ENCODE assay signal across 1 cellular context in the genomic region with DNA sequence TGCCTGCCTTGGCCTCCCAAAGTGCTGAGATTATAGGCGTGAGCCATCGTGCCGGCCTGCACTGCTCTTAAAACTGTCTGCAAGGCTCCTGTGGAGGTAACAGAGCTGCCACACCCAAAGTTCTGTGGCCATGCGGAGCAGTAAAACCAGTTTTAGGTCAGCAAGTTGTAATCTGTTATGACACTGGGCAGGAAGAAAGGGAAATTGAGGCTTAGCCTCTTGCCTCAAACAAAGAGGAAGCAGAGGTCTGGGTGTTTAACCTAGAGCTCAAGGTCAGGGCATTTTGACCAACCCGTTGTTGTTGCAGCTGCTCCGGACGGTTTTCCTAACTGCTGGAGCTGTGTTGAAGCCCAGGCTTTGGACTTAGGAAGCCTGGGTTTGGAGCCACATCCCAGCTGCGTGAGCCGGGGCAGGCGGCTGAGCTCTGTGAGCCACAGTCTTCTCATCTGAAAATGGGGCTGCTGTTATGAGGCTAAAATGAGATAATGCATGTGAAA.
TF ChIP-seq lines count a peak whose summit lies in the region.

No MANE protein-coding gene starts in this region.

TF ChIP-seq in HepG2, 621 proteins besides CTCF, POLR2A, EP300 and RAD21 (continued from another document and continues in another):
- TF ChIP-seq, protein P1, sequence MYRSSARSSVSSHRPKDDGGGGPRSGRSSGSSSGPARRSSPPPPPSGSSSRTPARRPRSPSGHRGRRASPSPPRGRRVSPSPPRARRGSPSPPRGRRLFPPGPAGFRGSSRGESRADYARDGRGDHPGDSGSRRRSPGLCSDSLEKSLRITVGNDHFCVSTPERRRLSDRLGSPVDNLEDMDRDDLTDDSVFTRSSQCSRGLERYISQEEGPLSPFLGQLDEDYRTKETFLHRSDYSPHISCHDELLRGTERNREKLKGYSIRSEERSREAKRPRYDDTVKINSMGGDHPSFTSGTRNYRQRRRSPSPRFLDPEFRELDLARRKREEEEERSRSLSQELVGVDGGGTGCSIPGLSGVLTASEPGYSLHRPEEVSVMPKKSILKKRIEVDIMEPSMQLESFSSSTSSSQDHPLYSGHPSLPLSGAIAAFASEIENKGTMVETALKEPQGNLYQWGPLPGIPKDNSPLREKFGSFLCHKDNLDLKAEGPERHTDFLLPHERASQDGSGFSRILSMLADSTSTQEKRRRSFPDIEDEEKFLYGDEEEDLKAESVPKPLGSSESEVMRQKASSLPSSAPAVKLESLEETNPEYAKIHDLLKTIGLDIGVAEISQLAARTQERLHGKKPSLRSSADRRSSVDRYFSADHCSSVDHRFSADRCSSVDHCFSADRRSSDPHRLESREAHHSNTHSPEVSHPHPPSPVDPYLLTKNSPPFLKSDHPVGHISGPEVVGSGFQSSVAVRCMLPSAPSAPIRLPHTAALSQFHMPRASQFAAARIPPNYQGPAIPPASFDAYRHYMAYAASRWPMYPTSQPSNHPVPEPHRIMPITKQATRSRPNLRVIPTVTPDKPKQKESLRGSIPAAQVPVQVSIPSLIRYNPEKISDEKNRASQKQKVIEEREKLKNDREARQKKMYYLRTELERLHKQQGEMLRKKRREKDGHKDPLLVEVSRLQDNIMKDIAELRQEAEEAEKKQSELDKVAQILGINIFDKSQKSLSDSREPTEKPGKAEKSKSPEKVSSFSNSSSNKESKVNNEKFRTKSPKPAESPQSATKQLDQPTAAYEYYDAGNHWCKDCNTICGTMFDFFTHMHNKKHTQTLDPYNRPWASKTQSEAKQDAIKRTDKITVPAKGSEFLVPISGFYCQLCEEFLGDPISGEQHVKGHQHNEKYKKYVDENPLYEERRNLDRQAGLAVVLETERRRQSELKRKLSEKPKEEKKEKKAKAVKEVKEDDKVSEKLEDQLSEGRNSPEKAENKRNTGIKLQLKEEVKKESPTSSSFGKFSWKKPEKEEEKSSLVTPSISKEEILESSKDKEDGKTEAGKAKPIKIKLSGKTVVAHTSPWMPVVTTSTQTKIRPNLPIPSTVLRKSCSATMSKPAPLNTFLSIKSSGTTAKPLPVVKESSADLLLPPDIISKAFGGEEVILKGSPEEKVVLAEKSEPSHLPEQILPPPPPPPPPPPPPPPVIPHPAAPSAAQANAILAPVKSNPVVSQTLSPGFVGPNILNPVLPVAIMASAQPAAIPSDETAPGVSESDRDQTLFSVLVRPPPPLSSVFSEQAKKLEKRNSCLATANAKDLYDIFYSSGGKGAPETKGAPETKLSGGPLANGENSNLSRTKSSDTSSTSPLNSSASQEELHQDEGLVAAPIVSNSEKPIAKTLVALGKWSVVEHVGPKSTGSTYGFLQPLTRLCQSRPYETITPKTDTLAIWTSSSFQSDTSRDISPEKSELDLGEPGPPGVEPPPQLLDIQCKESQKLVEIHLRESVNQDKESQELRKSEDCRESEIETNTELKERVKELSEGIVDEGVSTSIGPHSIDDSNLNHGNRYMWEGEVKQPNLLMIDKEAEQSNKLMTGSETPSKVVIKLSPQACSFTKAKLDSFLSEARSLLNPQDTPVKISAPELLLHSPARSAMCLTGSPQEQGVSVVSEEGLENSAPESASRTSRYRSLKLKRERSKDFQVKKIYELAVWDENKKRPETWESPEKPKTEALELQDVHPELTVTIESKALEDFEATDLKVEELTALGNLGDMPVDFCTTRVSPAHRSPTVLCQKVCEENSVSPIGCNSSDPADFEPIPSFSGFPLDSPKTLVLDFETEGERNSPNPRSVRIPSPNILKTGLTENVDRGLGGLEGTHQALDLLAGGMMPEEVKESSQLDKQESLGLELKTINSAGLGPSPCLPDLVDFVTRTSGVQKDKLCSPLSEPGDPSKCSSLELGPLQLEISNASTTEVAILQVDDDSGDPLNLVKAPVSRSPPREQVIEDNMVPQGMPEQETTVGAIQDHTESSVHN (CRISPR knock-in tag; IDR thresholded peaks at IDR 0.05) = no peak
- TF ChIP-seq ZNF563 (CRISPR knock-in tag; IDR thresholded peaks at IDR 0.05) (0 out of 2 replicates have a peak, but pooled peaks have one; percentile 44), AKAP8 (CRISPR knock-in tag; IDR thresholded peaks at IDR 0.05) (no peak), CBX1 (IDR thresholded peaks at IDR 0.05; ENCODE audit: low read depth) (no peak), ZSCAN30 (CRISPR knock-in tag; IDR thresholded peaks at IDR 0.05) (no peak), EHMT2 (IDR thresholded peaks at IDR 0.05; ENCODE audit: borderline replicate concordance, low read depth, low read length) (no peak), ZFYVE20 (CRISPR knock-in tag; IDR thresholded peaks at IDR 0.05; ENCODE audit: borderline replicate concordance, low read depth) (no peak), PITX1 (CRISPR knock-in tag; IDR thresholded peaks at IDR 0.05) (0 out of 2 replicates have a peak, but pooled peaks have one; percentile 13), ZNF556 (CRISPR knock-in tag; IDR thresholded peaks at IDR 0.05; ENCODE audit: borderline replicate concordance) (no peak), MLLT10 (CRISPR knock-in tag; IDR thresholded peaks at IDR 0.05) (no peak), MXI1 (IDR thresholded peaks at IDR 0.05; ENCODE audit: borderline replicate concordance, low read depth, low read length) (no peak), WIZ (CRISPR knock-in tag; IDR thresholded peaks at IDR 0.05) (no peak), NPAS2 (CRISPR knock-in tag; IDR thresholded peaks at IDR 0.05; ENCODE audit: borderline replicate concordance) (no peak), MEF2D (CRISPR knock-in tag; IDR thresholded peaks at IDR 0.05) (no peak), NCOA2 (CRISPR knock-in tag; IDR thresholded peaks at IDR 0.05) (no peak), CSRNP2 (CRISPR knock-in tag; conservative IDR thresholded peaks at IDR 0.05; ENCODE audit: low read depth) (no peak), STAT6 (CRISPR knock-in tag; IDR thresholded peaks at IDR 0.05; ENCODE audit: borderline replicate concordance) (no peak), GATAD2A (CRISPR knock-in tag; IDR thresholded peaks at IDR 0.05) (peak; percentile 30; the same call in 1 of the 2 replicates), PREB (CRISPR knock-in tag; IDR thresholded peaks at IDR 0.05) (no peak), ATF2 (CRISPR knock-in tag; IDR thresholded peaks at IDR 0.05) (no peak), DNMT1 (CRISPR knock-in tag; IDR thresholded peaks at IDR 0.05) (no peak), KDM2A (CRISPR knock-in tag; IDR thresholded peaks at IDR 0.05; ENCODE audit: borderline replicate concordance, low read depth) (no peak), TCF7L2 (IDR thresholded peaks at IDR 0.05; ENCODE audit: low read depth, low read length) (no peak), MXD4 (CRISPR knock-in tag; IDR thresholded peaks at IDR 0.05) (no peak), FOXJ3 (CRISPR knock-in tag; IDR thresholded peaks at IDR 0.05; ENCODE audit: borderline replicate concordance) (peak; percentile 65; the same call in 1 of the 2 replicates), NFYC (CRISPR knock-in tag; IDR thresholded peaks at IDR 0.05) (no peak), NR2F1 (CRISPR knock-in tag; IDR thresholded peaks at IDR 0.05) (peak; percentile 10 to 12; a peak in 2 of 4 replicates), ZNF205 (CRISPR knock-in tag; IDR thresholded peaks at IDR 0.05) (peak; percentile 71; the same call in 1 of the 2 replicates), ZNF572 (CRISPR knock-in tag; IDR thresholded peaks at IDR 0.05) (no peak), PCBP1 (IDR thresholded peaks at IDR 0.05; ENCODE audit: borderline replicate concordance, low read depth, low read length) (no peak), ZNF766 (CRISPR knock-in tag; IDR thresholded peaks at IDR 0.05; ENCODE audit: borderline replicate concordance) (no peak), NR1H2 (CRISPR knock-in tag; IDR thresholded peaks at IDR 0.05; ENCODE audit: borderline replicate concordance, low read depth) (no peak), SNAI1 (CRISPR knock-in tag; IDR thresholded peaks at IDR 0.05; ENCODE audit: borderline replicate concordance) (no peak), ERF (CRISPR knock-in tag; IDR thresholded peaks at IDR 0.05) (no peak), AGO2 (optimal IDR thresholded peaks at IDR 0.05; ENCODE audit: low read depth, low read length) (no peak), ZMAT3 (CRISPR knock-in tag; conservative IDR thresholded peaks at IDR 0.05) (no peak)
- TF ChIP-seq, protein P2, sequence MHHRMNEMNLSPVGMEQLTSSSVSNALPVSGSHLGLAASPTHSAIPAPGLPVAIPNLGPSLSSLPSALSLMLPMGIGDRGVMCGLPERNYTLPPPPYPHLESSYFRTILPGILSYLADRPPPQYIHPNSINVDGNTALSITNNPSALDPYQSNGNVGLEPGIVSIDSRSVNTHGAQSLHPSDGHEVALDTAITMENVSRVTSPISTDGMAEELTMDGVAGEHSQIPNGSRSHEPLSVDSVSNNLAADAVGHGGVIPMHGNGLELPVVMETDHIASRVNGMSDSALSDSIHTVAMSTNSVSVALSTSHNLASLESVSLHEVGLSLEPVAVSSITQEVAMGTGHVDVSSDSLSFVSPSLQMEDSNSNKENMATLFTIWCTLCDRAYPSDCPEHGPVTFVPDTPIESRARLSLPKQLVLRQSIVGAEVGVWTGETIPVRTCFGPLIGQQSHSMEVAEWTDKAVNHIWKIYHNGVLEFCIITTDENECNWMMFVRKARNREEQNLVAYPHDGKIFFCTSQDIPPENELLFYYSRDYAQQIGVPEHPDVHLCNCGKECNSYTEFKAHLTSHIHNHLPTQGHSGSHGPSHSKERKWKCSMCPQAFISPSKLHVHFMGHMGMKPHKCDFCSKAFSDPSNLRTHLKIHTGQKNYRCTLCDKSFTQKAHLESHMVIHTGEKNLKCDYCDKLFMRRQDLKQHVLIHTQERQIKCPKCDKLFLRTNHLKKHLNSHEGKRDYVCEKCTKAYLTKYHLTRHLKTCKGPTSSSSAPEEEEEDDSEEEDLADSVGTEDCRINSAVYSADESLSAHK (CRISPR knock-in tag; IDR thresholded peaks at IDR 0.05; ENCODE audit: borderline replicate concordance) = no peak
- TF ChIP-seq, protein P3, sequence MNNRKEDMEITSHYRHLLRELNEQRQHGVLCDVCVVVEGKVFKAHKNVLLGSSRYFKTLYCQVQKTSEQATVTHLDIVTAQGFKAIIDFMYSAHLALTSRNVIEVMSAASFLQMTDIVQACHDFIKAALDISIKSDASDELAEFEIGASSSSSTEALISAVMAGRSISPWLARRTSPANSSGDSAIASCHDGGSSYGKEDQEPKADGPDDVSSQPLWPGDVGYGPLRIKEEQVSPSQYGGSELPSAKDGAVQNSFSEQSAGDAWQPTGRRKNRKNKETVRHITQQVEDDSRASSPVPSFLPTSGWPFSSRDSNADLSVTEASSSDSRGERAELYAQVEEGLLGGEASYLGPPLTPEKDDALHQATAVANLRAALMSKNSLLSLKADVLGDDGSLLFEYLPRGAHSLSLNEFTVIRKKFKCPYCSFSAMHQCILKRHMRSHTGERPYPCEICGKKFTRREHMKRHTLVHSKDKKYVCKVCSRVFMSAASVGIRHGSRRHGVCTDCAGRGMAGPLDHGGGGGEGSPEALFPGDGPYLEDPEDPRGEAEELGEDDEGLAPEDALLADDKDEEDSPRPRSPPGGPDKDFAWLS (CRISPR knock-in tag; IDR thresholded peaks at IDR 0.05; ENCODE audit: borderline replicate concordance) = no peak
- TF ChIP-seq, protein P4, sequence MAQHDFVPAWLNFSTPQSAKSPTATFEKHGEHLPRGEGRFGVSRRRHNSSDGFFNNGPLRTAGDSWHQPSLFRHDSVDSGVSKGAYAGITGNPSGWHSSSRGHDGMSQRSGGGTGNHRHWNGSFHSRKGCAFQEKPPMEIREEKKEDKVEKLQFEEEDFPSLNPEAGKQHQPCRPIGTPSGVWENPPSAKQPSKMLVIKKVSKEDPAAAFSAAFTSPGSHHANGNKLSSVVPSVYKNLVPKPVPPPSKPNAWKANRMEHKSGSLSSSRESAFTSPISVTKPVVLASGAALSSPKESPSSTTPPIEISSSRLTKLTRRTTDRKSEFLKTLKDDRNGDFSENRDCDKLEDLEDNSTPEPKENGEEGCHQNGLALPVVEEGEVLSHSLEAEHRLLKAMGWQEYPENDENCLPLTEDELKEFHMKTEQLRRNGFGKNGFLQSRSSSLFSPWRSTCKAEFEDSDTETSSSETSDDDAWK (CRISPR knock-in tag; IDR thresholded peaks at IDR 0.05) = no peak
